In genomic region chr17:17356149-17356930, GRCh38 we compare ENCODE assay signal across 8 cellular contexts. TPM values are rescaled to one million over a fixed set of nuclear protein-coding genes. Genes with fewer than 3 reads are reported as not detected.
DNase-seq lines count a peak whose midpoint lies in the region; ATAC-seq and TF ChIP-seq lines count a peak whose summit lies in the region.

No MANE protein-coding gene starts in this region.

- H3K4me1 ChIP-seq in KMS-11 (ENCODE audit: low read depth, poor library complexity, severe bottlenecking) (peaks cover 13% of the 10 kb centered on the region), PC-9 (replicated peaks; ENCODE audit: insufficient read depth) (no peaks in the 10 kb centered on the region), fibroblast of lung (ENCODE audit: control insufficient read depth, extremely low read depth, insufficient read depth, low read length) (peaks cover 11% of the 10 kb centered on the region)

- no peak overlapping the region for H3K4me3 Mint-ChIP-seq in activated T-cell treated with anti-CD3 and anti-CD28 coated beads, Interleukin-2, amount 50 U/mL, for 4 hours
- no peak overlapping the region for H3K4me3 Mint-ChIP-seq in nephron

- H3K4me2 ChIP-seq in KMS-11 (no peak overlapping the region), PC-9 (no peak overlapping the region), fibroblast of lung (ENCODE audit: extremely low read depth, insufficient read depth, low read length) (no peak overlapping the region)

- TF ChIP-seq CTCF in KMS-11 (conservative IDR thresholded peaks at IDR 0.05; ENCODE audit: low read depth, low read length) (peak; percentile 94), PC-9 (conservative IDR thresholded peaks at IDR 0.05) (peak; percentile 100), fibroblast of lung (conservative IDR thresholded peaks at IDR 0.05 in 1 of 2, IDR thresholded peaks at IDR 0.05 in 1 of 2; ENCODE audit: low read depth in 1 of 2, low read length in 2 of 2) (peak; percentile 100), nephron (IDR thresholded peaks at IDR 0.05; ENCODE audit: unreplicated experiment in 3 of 3) (peak; percentile 98 to 99 (median 99))

- CTCF ChIA-PET in PC-9 (lab: Charles Lee): interaction anchor here (0.5 to 0.7 kb wide), 4 partner anchors 9 to 645 kb away, joined by 3 to 5 read pairs (median 4); partner anchors contain the start of gene RASD1

- DNase-seq in DMS153 treated with DMSO at 0.1 percent for 48 hours (lab: John Stamatoyannopoulos, UW; ENCODE audit: unreplicated experiment) (peak; percentile 46), PC-9 (peak; percentile 65 to 82), fibroblast of lung (ENCODE audit: low read depth in 2 of 2) (peak; percentile 73 to 87)
- peak; percentile 55 for DNase-seq in activated T-cell treated with anti-CD3 and anti-CD28 coated beads, Interleukin-2, amount 50 U/mL, for 4 hours
- peak; percentile 39 to 70 (median 52) for DNase-seq in stimulated activated naive CD4-positive, alpha-beta T cell (lab: John Stamatoyannopoulos, UW)

- intact Hi-C loops in PC-9 (cut with micrococcal nuclease; ENCODE audit: unreplicated experiment): loop anchor here (1.0 to 5.0 kb wide), 6 partner anchors 140 to 563 kb away; partner anchors contain the start of gene RASD1

- peaks cover 3% of the 10 kb centered on the region for H3K27me3 Mint-ChIP-seq in activated T-cell treated with anti-CD3 and anti-CD28 coated beads, Interleukin-2, amount 50 U/mL, for 4 hours (ENCODE audit: low read depth)
- peaks cover 6% of the 10 kb centered on the region for H3K27me3 Mint-ChIP-seq in nephron (ENCODE audit: low read depth)

- no peaks in the 10 kb centered on the region for H3K27me3 ChIP-seq in KMS-11 (ENCODE audit: insufficient read depth, low read depth)
- peaks cover 22% of the 10 kb centered on the region for H3K27me3 ChIP-seq in PC-9 (ENCODE audit: insufficient read depth, low read depth)
- no peaks in the 10 kb centered on the region for H3K27me3 ChIP-seq in fibroblast of lung (ENCODE audit: control insufficient read depth, insufficient read depth, low read length)

- H3F3A ChIP-seq in PC-9 (ENCODE audit: insufficient read depth, low read depth): no peaks in the 10 kb centered on the region

- H3K27ac Mint-ChIP-seq in nephron: no peak overlapping the region

- no peaks in the 10 kb centered on the region for H3K36me3 ChIP-seq in KMS-11 (ENCODE audit: insufficient read depth)
- H3K36me3 ChIP-seq in PC-9 (ENCODE audit: low read depth): no peaks in the 10 kb centered on the region
- no peaks in the 10 kb centered on the region for H3K36me3 ChIP-seq in fibroblast of lung (ENCODE audit: control insufficient read depth, insufficient read depth, low read length)

- ATAC-seq in activated T-cell treated with anti-CD3 and anti-CD28 coated beads, Interleukin-2, amount 50 U/mL, for 4 hours: peak; percentile 82 to 87
- ATAC-seq in GM21737 (IDR thresholded peaks at IDR 0.05; ENCODE audit: unreplicated experiment): no peak

- no peak overlapping the region for H3K4me3 ChIP-seq in KMS-11 (IDR thresholded peaks at IDR 0.05; ENCODE audit: insufficient read depth, low read depth, low read length)
- no peak overlapping the region for H3K4me3 ChIP-seq in PC-9
- H3K4me3 ChIP-seq in fibroblast of lung (replicated peaks in 1 of 4; ENCODE audit: control extremely low read depth in 1 of 4, insufficient read depth in 1 of 4, low read depth in 3 of 4, low read length in 4 of 4): no peak overlapping the region

- no peaks in the 10 kb centered on the region for H3K4me1 Mint-ChIP-seq in activated T-cell treated with anti-CD3 and anti-CD28 coated beads, Interleukin-2, amount 50 U/mL, for 4 hours (ENCODE audit: low read depth)
- H3K4me1 Mint-ChIP-seq in nephron: peaks cover 22% of the 10 kb centered on the region

- H3K9ac ChIP-seq in KMS-11: no peak overlapping the region
- H3K9ac ChIP-seq in fibroblast of lung (ENCODE audit: insufficient read depth, low read length): no peak overlapping the region

- H4K20me1 ChIP-seq in KMS-11 (ENCODE audit: insufficient read depth) (no peaks in the 10 kb centered on the region), PC-9 (ENCODE audit: insufficient read depth) (no peaks in the 10 kb centered on the region; the same call in 1 of the 2 replicates), fibroblast of lung (ENCODE audit: control insufficient read depth, extremely low read depth, insufficient read depth, low read length) (no peaks in the 10 kb centered on the region)

- no peaks in the 10 kb centered on the region for H3K36me3 Mint-ChIP-seq in activated T-cell treated with anti-CD3 and anti-CD28 coated beads, Interleukin-2, amount 50 U/mL, for 4 hours (ENCODE audit: insufficient read depth)
- H3K36me3 Mint-ChIP-seq in nephron (ENCODE audit: low read depth): peaks cover 11% of the 10 kb centered on the region

- POLR2A ChIA-PET in PC-9 (lab: Charles Lee; ENCODE audit: unreplicated experiment): no interaction called here

- no peaks in the 10 kb centered on the region for H3K79me2 ChIP-seq in KMS-11 (ENCODE audit: insufficient read depth, low read depth)
- no peaks in the 10 kb centered on the region for H3K79me2 ChIP-seq in PC-9 (ENCODE audit: low read depth)
- no peaks in the 10 kb centered on the region for H3K79me2 ChIP-seq in fibroblast of lung (ENCODE audit: control insufficient read depth, insufficient read depth, low read length)

- no peaks in the 10 kb centered on the region for H3K9me2 ChIP-seq in PC-9 (ENCODE audit: insufficient read depth)

- H3K9me3 ChIP-seq in PC-9 (ENCODE audit: insufficient read depth, low read depth): peaks cover 15% of the 10 kb centered on the region
- H3K9me3 ChIP-seq in fibroblast of lung (ENCODE audit: control insufficient read depth, insufficient read depth, low read depth, low read length): no peaks in the 10 kb centered on the region

- no peak overlapping the region for H3K27ac ChIP-seq in KMS-11
- H3K27ac ChIP-seq in PC-9: no peak overlapping the region
- no peak overlapping the region for H3K27ac ChIP-seq in fibroblast of lung (ENCODE audit: insufficient read depth, low read length)

- H2AFZ ChIP-seq in KMS-11 (ENCODE audit: low read depth) (no peak overlapping the region; the same call in 1 of the 2 replicates), PC-9 (no peak overlapping the region), fibroblast of lung (ENCODE audit: low read length) (peak overlapping the region; percentile 21)

- no TSS peak for BruUV-seq in PC-9 (replicated peaks; lab: Mats Ljungman, UMichigan)

- peaks cover 11% of the 10 kb centered on the region for H3K9me3 Mint-ChIP-seq in activated T-cell treated with anti-CD3 and anti-CD28 coated beads, Interleukin-2, amount 50 U/mL, for 4 hours
- peaks cover 17% of the 10 kb centered on the region for H3K9me3 Mint-ChIP-seq in nephron

RNA-seq across cellular contexts. Expression of gene NT5M, which starts 53.2 kb away (rescaled TPM):
- total RNA-seq in PC-9 (2021): 6.2 and 9.6 TPM in 2 replicates
- 1 to 10 TPM; 2.6 to 3.3 (median 3.2) TPM for total RNA-seq in activated T-cell treated with anti-CD3 and anti-CD28 coated beads, Interleukin-2, amount 50 U/mL, for 4 hours
- total RNA-seq in fibroblast of lung: 1.0 and 1.2 TPM in 2 replicates
- 0.37 and 0.46 TPM in 2 replicates for polyA plus RNA-seq in fibroblast of lung
- 0.90 and 1.2 TPM in 2 replicates for polyA plus RNA-seq in fibroblast of lung (2012)
- polyA minus RNA-seq in fibroblast of lung (ENCODE audit: low replicate concordance): 0.86 and 2.8 TPM in 2 replicates
